ENCODE assay signal across 11 cellular contexts in the genomic region with DNA sequence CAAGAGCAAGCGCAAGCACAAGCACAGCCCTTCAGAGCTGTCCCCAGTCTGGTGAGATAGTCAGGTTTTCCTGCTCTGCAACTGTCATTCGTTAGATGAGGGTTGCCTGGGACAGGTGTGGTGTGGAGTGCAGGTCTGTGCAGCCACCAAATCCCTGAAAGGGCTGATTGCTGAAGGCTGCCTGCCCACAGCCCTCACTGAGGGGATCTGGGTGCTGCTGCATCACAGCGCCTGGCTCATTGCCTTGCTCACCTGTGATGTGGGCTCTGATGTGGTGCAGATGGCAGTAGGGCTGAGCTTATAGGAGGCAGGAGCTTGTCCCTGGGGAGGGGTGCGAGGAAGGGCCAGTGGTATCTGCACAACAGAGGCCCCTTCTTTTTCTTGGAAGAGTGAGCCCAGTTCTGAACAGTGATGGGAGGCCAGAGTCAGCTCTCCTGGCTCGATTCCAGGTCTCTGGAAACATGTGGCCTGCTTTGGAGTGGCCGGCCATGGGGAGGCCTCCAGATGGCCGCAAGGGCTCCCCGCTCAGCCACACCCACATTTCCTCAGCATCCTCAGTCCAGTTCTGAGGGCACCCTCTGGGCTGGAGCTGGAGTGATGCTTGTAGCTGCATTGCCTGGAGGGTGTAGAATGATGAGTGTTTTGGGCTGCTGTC. TPM values are rescaled to one million over a fixed set of nuclear protein-coding genes. Genes with fewer than 3 reads are reported as not detected.
DNase-seq lines count a peak whose midpoint lies in the region; ATAC-seq and TF ChIP-seq lines count a peak whose summit lies in the region.
"Had no signal": no experiment of that assay in that cellular context is flagged by ENCODE, and none has a peak within 500 bp of the region (broad histone marks: within the 10 kb centered on the region; RNA-seq: fewer than 3 reads in every experiment).

No MANE protein-coding gene starts in this region.

- no peak for TF ChIP-seq CTCF in glutamatergic neuron (IDR thresholded peaks at IDR 0.05; ENCODE audit: partially characterized antibody, unreplicated experiment)
- TF ChIP-seq CTCF in WERI-Rb-1 (IDR thresholded peaks at IDR 0.05; ENCODE audit: low read depth, low read length) = no peak

- ATAC-seq in activated CD8-positive, alpha-beta T cell treated with anti-CD3 and anti-CD28 coated beads, Interleukin-2, amount 10 ng/mL, durations not matched to agents 7 days and 5 days = peak; percentile 34
- peak; percentile 65 for ATAC-seq in sciatic nerve
- ATAC-seq in GM21825 (IDR thresholded peaks at IDR 0.05; ENCODE audit: unreplicated experiment) = no peak

- H3K4me3 Mint-ChIP-seq in activated CD4-positive, alpha-beta T cell treated with anti-CD3 and anti-CD28 coated beads, Interleukin-2, amount 10 ng/mL, durations not matched to agents 24 days and 14 days = no peak overlapping the region
- H3K4me3 Mint-ChIP-seq in activated CD8-positive, alpha-beta T cell treated with anti-CD3 and anti-CD28 coated beads, Interleukin-2, amount 10 ng/mL, durations not matched to agents 7 days and 5 days = no peak overlapping the region
- peak overlapping the region; percentile 55 for H3K4me3 Mint-ChIP-seq in glutamatergic neuron (ENCODE audit: unreplicated experiment)

- peaks cover 52% of the 10 kb centered on the region for H3K4me1 Mint-ChIP-seq in activated CD4-positive, alpha-beta T cell treated with anti-CD3 and anti-CD28 coated beads, Interleukin-2, amount 10 ng/mL, durations not matched to agents 24 days and 14 days
- H3K4me1 Mint-ChIP-seq in activated CD8-positive, alpha-beta T cell treated with anti-CD3 and anti-CD28 coated beads, Interleukin-2, amount 10 ng/mL, durations not matched to agents 7 days and 5 days (ENCODE audit: low read depth) = peaks cover 67% of the 10 kb centered on the region
- peaks cover 30% of the 10 kb centered on the region for H3K4me1 Mint-ChIP-seq in glutamatergic neuron (ENCODE audit: low read depth, unreplicated experiment)

- H3K27me3 Mint-ChIP-seq in activated CD4-positive, alpha-beta T cell treated with anti-CD3 and anti-CD28 coated beads, Interleukin-2, amount 10 ng/mL, durations not matched to agents 24 days and 14 days = no peaks in the 10 kb centered on the region
- H3K27me3 Mint-ChIP-seq in activated CD8-positive, alpha-beta T cell treated with anti-CD3 and anti-CD28 coated beads, Interleukin-2, amount 10 ng/mL, durations not matched to agents 7 days and 5 days (ENCODE audit: low read depth) = no peaks in the 10 kb centered on the region
- H3K27me3 Mint-ChIP-seq in glutamatergic neuron (ENCODE audit: unreplicated experiment) = peaks cover 6% of the 10 kb centered on the region

- peaks cover 44% of the 10 kb centered on the region for H3K36me3 Mint-ChIP-seq in activated CD4-positive, alpha-beta T cell treated with anti-CD3 and anti-CD28 coated beads, Interleukin-2, amount 10 ng/mL, durations not matched to agents 24 days and 14 days (ENCODE audit: low read depth)
- H3K36me3 Mint-ChIP-seq in activated CD8-positive, alpha-beta T cell treated with anti-CD3 and anti-CD28 coated beads, Interleukin-2, amount 10 ng/mL, durations not matched to agents 7 days and 5 days (ENCODE audit: low read depth) = peaks cover 48% of the 10 kb centered on the region
- no peaks in the 10 kb centered on the region for H3K36me3 Mint-ChIP-seq in glutamatergic neuron (ENCODE audit: unreplicated experiment)

- H3K9me3 ChIP-seq in WERI-Rb-1 (ENCODE audit: severe bottlenecking) = no peaks in the 10 kb centered on the region

- no peak overlapping the region for H3K4me3 ChIP-seq in WERI-Rb-1 (ENCODE audit: low read depth, low read length)

- no peaks in the 10 kb centered on the region for H3K27me3 ChIP-seq in WERI-Rb-1 (ENCODE audit: insufficient read depth, low read depth, severe bottlenecking)

- DNase-seq in activated CD4-positive, alpha-beta T cell treated with anti-CD3 and anti-CD28 coated beads, Interleukin-2, amount 10 ng/mL, durations not matched to agents 24 days and 14 days = no peak
- DNase-seq in activated CD4-positive, alpha-beta T cell treated with anti-CD3 and anti-CD28 coated beads for 48 hours = no peak
- no peak for DNase-seq in activated CD8-positive, alpha-beta T cell treated with anti-CD3 and anti-CD28 coated beads, Interleukin-2, amount 10 ng/mL, durations not matched to agents 7 days and 5 days
- DNase-seq in glutamatergic neuron (no peak), sciatic nerve (ENCODE audit: low spot score) (no peak), NK-92 (lab: John Stamatoyannopoulos, UW; ENCODE audit: unreplicated experiment) (no peak), WERI-Rb-1 (no peak)
- DNase-seq: ACHN; activated naive CD4-positive, alpha-beta T cell; GF-D8 had no signal

- peaks cover 14% of the 10 kb centered on the region for H3K36me3 ChIP-seq in WERI-Rb-1

- POLR2A ChIA-PET in activated CD8-positive, alpha-beta T cell treated with anti-CD3 and anti-CD28 coated beads, Interleukin-2, amount 10 ng/mL, durations not matched to agents 7 days and 5 days (lab: Charles Lee) = interaction anchor here (1.1 kb wide), 1 partner anchor 9 kb away, joined by 3 read pairs; no protein-coding TSS in a partner anchor

- no peak overlapping the region for H3K27ac ChIP-seq in WERI-Rb-1

- H3K27ac Mint-ChIP-seq in activated CD4-positive, alpha-beta T cell treated with anti-CD3 and anti-CD28 coated beads, Interleukin-2, amount 10 ng/mL, durations not matched to agents 24 days and 14 days = peak overlapping the region; percentile 78
- H3K27ac Mint-ChIP-seq in activated CD8-positive, alpha-beta T cell treated with anti-CD3 and anti-CD28 coated beads, Interleukin-2, amount 10 ng/mL, durations not matched to agents 7 days and 5 days = peak overlapping the region; percentile 40
- H3K27ac Mint-ChIP-seq in glutamatergic neuron (ENCODE audit: unreplicated experiment) = peak overlapping the region; percentile 59

- intact Hi-C loops in activated CD4-positive, alpha-beta T cell treated with anti-CD3 and anti-CD28 coated beads, Interleukin-2, amount 10 ng/mL, durations not matched to agents 24 days and 14 days (cut with micrococcal nuclease) = no loop called here
- intact Hi-C loops in sciatic nerve (cut with DNase I) = no loop called here

- CTCF ChIA-PET in activated CD8-positive, alpha-beta T cell treated with anti-CD3 and anti-CD28 coated beads, Interleukin-2, amount 10 ng/mL, durations not matched to agents 7 days and 5 days (lab: Charles Lee) = interaction anchor here (2.5 to 4.1 kb wide), 2 partner anchors 8 to 11 kb away, joined by 8 to 35 read pairs; no protein-coding TSS in a partner anchor

- no peaks in the 10 kb centered on the region for H3K9me3 Mint-ChIP-seq in activated CD4-positive, alpha-beta T cell treated with anti-CD3 and anti-CD28 coated beads, Interleukin-2, amount 10 ng/mL, durations not matched to agents 24 days and 14 days
- H3K9me3 Mint-ChIP-seq in activated CD8-positive, alpha-beta T cell treated with anti-CD3 and anti-CD28 coated beads, Interleukin-2, amount 10 ng/mL, durations not matched to agents 7 days and 5 days (ENCODE audit: insufficient read depth) = no peaks in the 10 kb centered on the region
- peaks cover 1% of the 10 kb centered on the region for H3K9me3 Mint-ChIP-seq in glutamatergic neuron (ENCODE audit: unreplicated experiment)

RNA-seq across cellular contexts. Expression of a gene that starts 11.4 kb away (rescaled TPM):
- total RNA-seq in activated CD4-positive, alpha-beta T cell treated with anti-CD3 and anti-CD28 coated beads, Interleukin-2, amount 10 ng/mL, durations not matched to agents 24 days and 14 days = 115 and 124 TPM in 2 replicates
- total RNA-seq in activated CD8-positive, alpha-beta T cell treated with anti-CD3 and anti-CD28 coated beads, Interleukin-2, amount 10 ng/mL, durations not matched to agents 7 days and 5 days = 10 to 100 TPM; 70.2 to 71.9 TPM
- 43.0 TPM for total RNA-seq in glutamatergic neuron (ENCODE audit: unreplicated experiment)
- total RNA-seq in sciatic nerve = 32.6 TPM
